ENCODE assay signal across 16 cellular contexts in genomic region chr6:169689247-169689646, GRCh38. TPM values are rescaled to one million over a fixed set of nuclear protein-coding genes. Genes with fewer than 3 reads are reported as not detected.
DNase-seq lines count a peak whose midpoint lies in the region; ATAC-seq and TF ChIP-seq lines count a peak whose summit lies in the region.
"Had no signal": no experiment of that assay in that cellular context is flagged by ENCODE, and none has a peak within 500 bp of the region (broad histone marks: within the 10 kb centered on the region; RNA-seq: fewer than 3 reads in every experiment).

No MANE protein-coding gene starts in this region.

- ATAC-seq in GM21447 (IDR thresholded peaks at IDR 0.05; ENCODE audit: unreplicated experiment) (no peak), HG03439 (IDR thresholded peaks at IDR 0.05; ENCODE audit: unreplicated experiment) (no peak), HG03280 (IDR thresholded peaks at IDR 0.05; ENCODE audit: unreplicated experiment) (no peak)
- ATAC-seq: pancreas had no signal

- peak; percentile 85 for DNase-seq in A172 (ENCODE audit: low spot score)
- DNase-seq in HPDE6-E6E7 (ENCODE audit: extremely low spot score): peak; percentile 41
- peak; percentile 68 for DNase-seq in SIG-M5 treated with dmso at 0.1 percent for 504 hours (lab: John Stamatoyannopoulos, UW; ENCODE audit: unreplicated experiment)
- DNase-seq in fibroblast of pulmonary artery (ENCODE audit: low read depth): peak; percentile 48
- DNase-seq in GM20000 (ENCODE audit: low spot score): no peak
- DNase-seq: DMS 273 treated with DMSO at 0.1 percent for 48 hours; midbrain; NCI-H2029; NCI-H774; pancreas; stimulated activated CD4-positive, alpha-beta T cell treated with anti-CD3 and anti-CD28 coated beads, Interleukin-15, amount 100 ng/mL, for 24 hours; tibial artery had no signal

- TF ChIP-seq CTCF in fibroblast of pulmonary artery (IDR thresholded peaks at IDR 0.05; ENCODE audit: low read length, missing control alignments) (no peak), GM20000 (IDR thresholded peaks at IDR 0.05; ENCODE audit: extremely low read depth, missing control alignments) (no peak)

- no peak overlapping the region for H3K4me3 ChIP-seq in fibroblast of pulmonary artery (replicated peaks; ENCODE audit: low read depth, low read length)
- H3K4me3 ChIP-seq: esophagus muscularis mucosa, pancreas, tibial artery had no signal

RNA-seq across cellular contexts. Expression of gene WDR27, which starts 12.6 kb away (rescaled TPM):
- 13.0 and 13.6 TPM in 2 replicates for total RNA-seq in A172 (2014; rRNA removed; shearing (Covaris generic))

RNA-seq across cellular contexts. Expression of gene C6orf120, which starts 12.7 kb away (rescaled TPM):
- total RNA-seq in A172 (2014; rRNA removed; shearing (Covaris generic)): 29.5 and 34.2 TPM in 2 replicates

RNA-seq across cellular contexts. Expression of gene PHF10, which starts 35.1 kb away (rescaled TPM):
- 19.3 and 25.9 TPM in 2 replicates for total RNA-seq in A172 (2014; rRNA removed; shearing (Covaris generic))
